In the genomic region with DNA sequence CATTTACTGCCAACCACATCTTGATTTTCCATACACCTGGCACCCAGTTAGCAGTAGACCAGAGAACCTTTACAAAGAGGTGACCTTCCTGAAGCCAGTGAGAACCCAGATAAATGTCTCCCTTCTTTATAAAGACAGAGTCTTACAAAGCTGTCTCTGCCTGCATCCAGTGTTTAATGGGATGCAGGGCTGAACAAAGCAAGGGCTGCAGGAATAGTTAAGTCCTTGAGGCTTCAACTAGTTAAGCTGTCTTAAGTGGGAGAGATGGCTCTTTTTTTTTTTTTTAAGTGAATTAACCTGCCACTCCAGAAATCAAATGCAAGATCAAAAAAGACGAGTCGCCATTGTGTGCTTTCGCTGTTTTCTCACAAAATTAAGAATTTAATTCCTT, we compare ENCODE assay signal across 8 cellular contexts. TPM values are rescaled to one million over a fixed set of nuclear protein-coding genes. Genes with fewer than 3 reads are reported as not detected.
A peak's percentile ranks its signal among the peaks of the same experiment; 100 is the strongest.
DNase-seq lines count a peak whose midpoint lies in the region; ATAC-seq, FAIRE-seq and TF ChIP-seq lines count a peak whose summit lies in the region.

No MANE protein-coding gene starts in this region.

- H3K36me3 Mint-ChIP-seq in chondrocyte (ENCODE audit: low read depth): peaks cover 1% of the 10 kb centered on the region
- H3K36me3 Mint-ChIP-seq in naive thymus-derived CD8-positive, alpha-beta T cell: peaks cover 0 to 13% (median 0%) of the 10 kb centered on the region in 3 donors

- peaks cover 3% of the 10 kb centered on the region; the same call in 1 of the 2 replicates for H3K9me3 ChIP-seq in AG04450 (ENCODE audit: control insufficient read depth, insufficient read depth, low read length)

- H3K27me3 Mint-ChIP-seq in chondrocyte (ENCODE audit: low read depth): no peaks in the 10 kb centered on the region
- H3K27me3 Mint-ChIP-seq in naive thymus-derived CD8-positive, alpha-beta T cell: no peaks in the 10 kb centered on the region

- peak overlapping the region; percentile 98 for H3K4me3 Mint-ChIP-seq in chondrocyte (ENCODE audit: unreplicated experiment)
- peak overlapping the region; percentile 96 to 99 (median 98) for H3K4me3 Mint-ChIP-seq in naive thymus-derived CD8-positive, alpha-beta T cell

- TF ChIP-seq POLR2A in GM12891 (IDR thresholded peaks at IDR 0.05; ENCODE audit: low read depth, low read length): no peak

- DNase-seq in AG04450 (ENCODE audit: low read depth, low spot score) (no peak), chondrocyte (ENCODE audit: low spot score) (no peak), glomerular visceral epithelial cell (ENCODE audit: extremely low spot score) (no peak), GM12891 (ENCODE audit: insufficient read length, low spot score) (no peak)
- no peak for DNase-seq in Jurkat, Clone E6-1 (ENCODE audit: low read depth, low spot score)
- DNase-seq in naive thymus-derived CD8-positive, alpha-beta T cell: no peak

- H3K4me1 Mint-ChIP-seq in chondrocyte (ENCODE audit: low read depth): peaks cover 68% of the 10 kb centered on the region
- peaks cover 22 to 61% (median 53%) of the 10 kb centered on the region in 4 donors for H3K4me1 Mint-ChIP-seq in naive thymus-derived CD8-positive, alpha-beta T cell

- H3K27ac Mint-ChIP-seq in chondrocyte (ENCODE audit: unreplicated experiment): peak overlapping the region; percentile 100
- peak overlapping the region; percentile 47 to 100 (median 98) for H3K27ac Mint-ChIP-seq in naive thymus-derived CD8-positive, alpha-beta T cell

- peak overlapping the region; percentile 95 for H3K27ac ChIP-seq in AG04450 (ENCODE audit: low read depth, low read length)

- no peaks in the 10 kb centered on the region for H3K27me3 ChIP-seq in AG04450 (ENCODE audit: control insufficient read depth, insufficient read depth, low read length)

- no peak for FAIRE-seq in GM12891 (lab: Jason Lieb, UNC)

- POLR2A ChIA-PET in AG04450 (lab: Yijun Ruan, JAX): interaction anchor here (0.5 to 2.9 kb wide), 10 partner anchors 8 to 212 kb away, joined by 3 to 20 read pairs (median 9); a partner anchor contains a TSS
- POLR2A ChIA-PET in naive thymus-derived CD8-positive, alpha-beta T cell (lab: Charles Lee): interaction anchor here (0.9 to 3.9 kb wide), 5 partner anchors 18 to 437 kb away, joined by 3 to 32 read pairs (median 5); a partner anchor contains a TSS

- CTCF ChIA-PET in AG04450 (lab: Charles Lee): interaction anchor here (0.8 to 15.3 kb wide), 6 partner anchors 11 to 345 kb away, joined by 4 to 535 read pairs (median 28); no protein-coding TSS in a partner anchor

- H3K9me3 Mint-ChIP-seq in chondrocyte (ENCODE audit: low read depth): no peaks in the 10 kb centered on the region
- no peaks in the 10 kb centered on the region for H3K9me3 Mint-ChIP-seq in naive thymus-derived CD8-positive, alpha-beta T cell

- no peak for ATAC-seq in naive thymus-derived CD8-positive, alpha-beta T cell
- ATAC-seq in HG02588 (IDR thresholded peaks at IDR 0.05; ENCODE audit: unreplicated experiment): no peak
- ATAC-seq in GM21515 (IDR thresholded peaks at IDR 0.05; ENCODE audit: unreplicated experiment): no peak

- no peak for TF ChIP-seq CTCF in AG04450 (IDR thresholded peaks at IDR 0.05; ENCODE audit: low read depth, low read length)
- no peak for TF ChIP-seq CTCF in chondrocyte (IDR thresholded peaks at IDR 0.05)

- peak overlapping the region; percentile 86 for H3K4me3 ChIP-seq in AG04450 (ENCODE audit: low read depth, low read length)
- peak overlapping the region; percentile 71; the same call in 1 of the 2 replicates for H3K4me3 ChIP-seq in Jurkat, Clone E6-1 (ENCODE audit: low read length)

TF ChIP-seq in GM12891, 5 proteins besides CTCF, POLR2A, EP300 and RAD21:
- TF ChIP-seq POU2F2 (IDR thresholded peaks at IDR 0.05; ENCODE audit: low read depth, low read length): no peak
- no peak for TF ChIP-seq POLR2AphosphoS5 (IDR thresholded peaks at IDR 0.05; ENCODE audit: low read depth, low read length)
- TF ChIP-seq SPI1 (IDR thresholded peaks at IDR 0.05; ENCODE audit: low read depth, low read length): no peak
- no peak for TF ChIP-seq TAF1 (IDR thresholded peaks at IDR 0.05; ENCODE audit: low read depth, low read length)
- no peak for TF ChIP-seq PAX5 (IDR thresholded peaks at IDR 0.05; ENCODE audit: insufficient read depth, low read length, severe bottlenecking)

RNA-seq across cellular contexts. Expression of a gene that starts 1.5 kb away (rescaled TPM):
- 120 and 133 TPM in 2 replicates for polyA plus RNA-seq in AG04450 (2011; rRNA removed)
- 96.9 and 104 TPM in 2 replicates for polyA minus RNA-seq in AG04450 (2011; rRNA and poly(A)+ RNA removed)
- polyA plus RNA-seq in Jurkat, Clone E6-1 (2012; ENCODE audit: insufficient read depth, insufficient read length): 110 TPM
- 57.3 to 69.3 TPM (median 59.6 TPM) in 3 replicates for total RNA-seq in chondrocyte
- total RNA-seq in naive thymus-derived CD8-positive, alpha-beta T cell: 10 to 100 TPM; 37.8 to 38.1 TPM
- 10 to 100 TPM; 36.8 to 38.6 (median 38.1) TPM for polyA plus RNA-seq in naive thymus-derived CD8-positive, alpha-beta T cell
- 32.7 TPM for polyA plus RNA-seq in GM12891 (2012; ENCODE audit: low read depth, missing spikeins)

RNA-seq across cellular contexts. Expression of a gene that starts 48.4 kb away (rescaled TPM):
- 31.3 and 36.2 TPM in 2 replicates for polyA plus RNA-seq in AG04450 (2011; rRNA removed)
- 53.4 and 61.7 TPM in 2 replicates for polyA minus RNA-seq in AG04450 (2011; rRNA and poly(A)+ RNA removed)
- 30.8 TPM for polyA plus RNA-seq in Jurkat, Clone E6-1 (2012; ENCODE audit: insufficient read depth, insufficient read length)
- total RNA-seq in chondrocyte: 40.2 to 45.6 TPM (median 41.4 TPM) in 3 replicates
- total RNA-seq in naive thymus-derived CD8-positive, alpha-beta T cell: 10 to 100 TPM; 75.7 to 86.5 TPM
- 10 to 100 TPM; 17.8 to 26.8 (median 18.7) TPM for polyA plus RNA-seq in naive thymus-derived CD8-positive, alpha-beta T cell
- polyA plus RNA-seq in GM12891 (2012; ENCODE audit: low read depth, missing spikeins): 11.1 TPM
